8 cellular contexts compared by ENCODE assay signal in genomic region chr19:55516878-55517620, GRCh38. TPM values are rescaled to one million over a fixed set of nuclear protein-coding genes. Genes with fewer than 3 reads are reported as not detected.
A peak's percentile ranks its signal among the peaks of the same experiment; 100 is the strongest.
DNase-seq lines count a peak whose midpoint lies in the region; ATAC-seq, FAIRE-seq and TF ChIP-seq lines count a peak whose summit lies in the region.

No MANE protein-coding gene starts in this region.

- ATAC-seq in GM18873 (IDR thresholded peaks at IDR 0.05; ENCODE audit: low FRiP score, unreplicated experiment), result peak; percentile 93
- ATAC-seq in HG03139 (IDR thresholded peaks at IDR 0.05; ENCODE audit: unreplicated experiment), result peak; percentile 95

- peak; percentile 86 for DNase-seq in AG04450 (ENCODE audit: low read depth, low spot score)
- peak; percentile 89 for DNase-seq in NCI-H2196 treated with DMSO at 0.1 percent for 48 hours (lab: John Stamatoyannopoulos, UW; ENCODE audit: unreplicated experiment)
- peak; percentile 91 for DNase-seq in WERI-Rb-1
- peak; percentile 67 for DNase-seq in bronchial epithelial cell (ENCODE audit: low read depth)
- DNase-seq in inferior parietal cortex (ENCODE audit: extremely low spot score), result peak; percentile 92
- DNase-seq in smooth muscle cell of the brain vasculature (ENCODE audit: low read depth, low spot score), result peak; percentile 75

- no peaks in the 10 kb centered on the region for H3K36me3 ChIP-seq in WERI-Rb-1
- H3K36me3 ChIP-seq in bronchial epithelial cell (ENCODE audit: control insufficient read depth, insufficient read depth, low read length), result no peaks in the 10 kb centered on the region

- H3K27me3 ChIP-seq in AG04450 (ENCODE audit: control insufficient read depth, insufficient read depth, low read length) (no peaks in the 10 kb centered on the region), WERI-Rb-1 (ENCODE audit: insufficient read depth, low read depth, severe bottlenecking) (no peaks in the 10 kb centered on the region), bronchial epithelial cell (ENCODE audit: control insufficient read depth, insufficient read depth, low read length) (no peaks in the 10 kb centered on the region)

- H3K4me3 ChIP-seq in AG04450 (ENCODE audit: low read depth, low read length) (peak overlapping the region; percentile 44), WERI-Rb-1 (ENCODE audit: low read depth, low read length) (no peak overlapping the region), bronchial epithelial cell (ENCODE audit: low read depth, low read length) (peak overlapping the region; percentile 45)

- H3K27ac ChIP-seq in AG04450 (ENCODE audit: low read depth, low read length), result no peak overlapping the region
- H3K27ac ChIP-seq in WERI-Rb-1, result peak overlapping the region; percentile 55

- POLR2A ChIA-PET in AG04450 (lab: Yijun Ruan, JAX), result interaction anchor here (0.6 to 0.7 kb wide), 2 partner anchors 78 to 83 kb away, joined by 3 to 5 read pairs; partner anchors contain the start of gene FIZ1

- CTCF ChIA-PET in AG04450 (lab: Charles Lee), result interaction anchor here (0.6 to 2.2 kb wide), 13 partner anchors 9 to 137 kb away, joined by 3 to 33 read pairs (median 5); partner anchors contain the start of genes ZNF784 and ZNF865

- TF ChIP-seq CTCF in AG04450 (IDR thresholded peaks at IDR 0.05; ENCODE audit: low read depth, low read length) (peak; percentile 90), WERI-Rb-1 (IDR thresholded peaks at IDR 0.05; ENCODE audit: low read depth, low read length) (peak; percentile 83), bronchial epithelial cell (IDR thresholded peaks at IDR 0.05; ENCODE audit: insufficient read depth, low read length, severe bottlenecking) (peak; percentile 94)

- no peak for FAIRE-seq in bronchial epithelial cell (lab: Jason Lieb, UNC)

- H3K9me3 ChIP-seq in AG04450 (ENCODE audit: control insufficient read depth, insufficient read depth, low read length), result no peaks in the 10 kb centered on the region
- no peaks in the 10 kb centered on the region for H3K9me3 ChIP-seq in WERI-Rb-1 (ENCODE audit: severe bottlenecking)

RNA-seq across cellular contexts. Expression of gene SBK2, which starts 19.9 kb away (rescaled TPM):
- polyA plus RNA-seq in AG04450 (2011; rRNA removed), result 0.10 and 0.15 TPM in 2 replicates
- not detected in 2 replicates for polyA minus RNA-seq in AG04450 (2011; rRNA and poly(A)+ RNA removed)
- total RNA-seq in bronchial epithelial cell, result not detected in 2 replicates

RNA-seq across cellular contexts. Expression of gene SBK3, which starts 28.3 kb away (rescaled TPM):
- not detected in 2 replicates for polyA plus RNA-seq in AG04450 (2011; rRNA removed)
- polyA minus RNA-seq in AG04450 (2011; rRNA and poly(A)+ RNA removed), result not detected in 2 replicates
- total RNA-seq in bronchial epithelial cell, result not detected in 2 replicates

RNA-seq across cellular contexts. Expression of gene SSC5D, which starts 28.8 kb away (rescaled TPM):
- 2.1 and 3.1 TPM in 2 replicates for polyA plus RNA-seq in AG04450 (2011; rRNA removed)
- polyA minus RNA-seq in AG04450 (2011; rRNA and poly(A)+ RNA removed), result 4.9 TPM in 2 replicates
- total RNA-seq in bronchial epithelial cell, result under 0.01 and 0.26 TPM in 2 replicates

RNA-seq across cellular contexts. Expression of gene NAT14, which starts 32.1 kb away (rescaled TPM):
- 19.4 and 30.6 TPM in 2 replicates for polyA plus RNA-seq in AG04450 (2011; rRNA removed)
- polyA minus RNA-seq in AG04450 (2011; rRNA and poly(A)+ RNA removed), result 7.1 and 8.0 TPM in 2 replicates
- 2.4 and 3.5 TPM in 2 replicates for total RNA-seq in bronchial epithelial cell

RNA-seq across cellular contexts. Expression of gene ZNF628, which starts 40.6 kb away (rescaled TPM):
- 0.12 and 0.31 TPM in 2 replicates for polyA plus RNA-seq in AG04450 (2011; rRNA removed)
- 0.35 and 0.46 TPM in 2 replicates for polyA minus RNA-seq in AG04450 (2011; rRNA and poly(A)+ RNA removed)
- total RNA-seq in bronchial epithelial cell, result 0.79 and 1.0 TPM in 2 replicates
